9 cellular contexts compared by ENCODE assay signal in the genomic region with DNA sequence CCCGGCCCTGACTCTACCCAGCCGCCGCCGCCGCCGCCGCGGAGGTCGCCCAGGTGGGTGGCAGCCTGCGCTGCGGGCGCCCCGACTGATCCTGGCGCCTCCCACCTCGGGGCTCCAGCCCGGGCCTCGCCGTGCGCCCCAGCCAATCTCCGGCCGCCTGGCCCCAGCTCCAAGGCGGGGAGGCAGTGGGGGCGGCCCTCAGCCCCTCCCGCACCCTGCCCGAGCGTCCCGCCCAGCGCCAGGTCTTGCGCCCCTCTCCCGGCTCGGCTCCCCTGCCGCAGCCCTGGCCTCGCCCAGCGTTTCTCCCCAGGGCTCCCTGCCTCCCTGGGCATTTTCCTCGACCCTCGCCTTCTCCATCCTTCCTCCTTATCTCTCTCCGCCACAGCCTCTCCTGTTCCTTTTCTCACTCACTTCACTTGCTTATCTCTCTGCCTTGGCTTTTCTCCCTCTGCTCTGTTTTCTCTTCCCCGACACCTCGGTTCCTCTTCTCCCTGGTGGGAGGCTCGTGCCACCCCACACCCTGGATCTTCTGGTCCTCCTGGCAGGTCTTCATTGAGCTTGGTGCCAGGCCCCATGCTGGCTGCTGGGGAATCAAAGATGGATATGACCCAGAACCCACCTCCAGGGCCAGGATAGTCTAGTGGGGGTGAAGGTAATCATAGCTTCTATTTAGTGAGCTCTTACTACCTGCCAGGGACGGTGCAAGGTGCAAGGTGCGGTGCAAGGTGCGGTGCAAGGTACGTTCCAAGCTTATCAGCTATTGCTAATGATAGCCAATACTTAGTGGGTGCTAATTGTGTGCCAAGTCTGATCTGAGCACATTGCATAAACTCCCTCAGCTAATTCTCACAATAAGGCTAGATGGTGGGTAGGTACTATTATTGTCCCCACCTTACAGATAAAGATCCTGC. TPM values are rescaled to one million over a fixed set of nuclear protein-coding genes. Genes with fewer than 3 reads are reported as not detected.
DNase-seq lines count a peak whose midpoint lies in the region; ATAC-seq and TF ChIP-seq lines count a peak whose summit lies in the region.
"Had no signal": no experiment of that assay in that cellular context is flagged by ENCODE, and none has a peak within 500 bp of the region (broad histone marks: within the 10 kb centered on the region; RNA-seq: fewer than 3 reads in every experiment).

SFRP5 (minus strand) TSS at position 87 of the 911 bp plus-strand sequence. CDS start 166 bp downstream, outside the sequence.

- H3K4me2 ChIP-seq in mesenchymal stem cell (ENCODE audit: low read length, poor library complexity, severe bottlenecking) = peak within 1 kb of the TSS; percentile 92

- peak; percentile 59 for ATAC-seq in Right ventricle myocardium inferior
- no peak for ATAC-seq in GM18498 (IDR thresholded peaks at IDR 0.05; ENCODE audit: unreplicated experiment)
- no peak for ATAC-seq in GM19035 (IDR thresholded peaks at IDR 0.05; ENCODE audit: unreplicated experiment)
- no peak for ATAC-seq in HG03521 (IDR thresholded peaks at IDR 0.05; ENCODE audit: unreplicated experiment)
- no peak for ATAC-seq in GM18858 (IDR thresholded peaks at IDR 0.05; ENCODE audit: unreplicated experiment)

- no peak within 1 kb of the TSS for H3K9ac ChIP-seq in mesenchymal stem cell (ENCODE audit: low read length)

- no peak within 1 kb of the TSS for H2AK5ac ChIP-seq in mesenchymal stem cell (ENCODE audit: low read length, severe bottlenecking)

- no peak within 1 kb of the TSS for H4K8ac ChIP-seq in mesenchymal stem cell (ENCODE audit: low read length)

- intact Hi-C loops in Right ventricle myocardium inferior (cut with DNase I) = no loop called here
- intact Hi-C loops in cardiac septum (cut with DNase I) = no loop called here
- intact Hi-C loops in dorsolateral prefrontal cortex (cut with DNase I) = no loop called here

- H3K14ac ChIP-seq in mesenchymal stem cell (ENCODE audit: low read length in 2 of 2) = peak within 1 kb of the TSS in 1 of 2 experiments; percentile 23

- peak within 1 kb of the TSS in 13 of 59 donors; percentile 1 to 73 (median 35) for H3K27ac ChIP-seq in dorsolateral prefrontal cortex
- no peak within 1 kb of the TSS for H3K27ac ChIP-seq in mesenchymal stem cell (ENCODE audit: low read length, poor library complexity, severe bottlenecking)

- H3K27me3 ChIP-seq in dorsolateral prefrontal cortex (peaks cover 0 to 36% (median 14%) of the 10 kb centered on the region in 45 donors), mesenchymal stem cell (ENCODE audit: control insufficient read depth in 1 of 2, insufficient read depth in 1 of 2, low read length in 2 of 2) (peaks cover 44 to 72% of the 10 kb centered on the region in 2 experiments)

- H3K23ac ChIP-seq in mesenchymal stem cell (ENCODE audit: low read length in 2 of 2) = peak within 1 kb of the TSS in 1 of 2 experiments; percentile 75

- no peak within 1 kb of the TSS for H3K18ac ChIP-seq in mesenchymal stem cell (ENCODE audit: low read depth in 1 of 2, low read length in 2 of 2)

- no peak within 1 kb of the TSS for H3K4ac ChIP-seq in mesenchymal stem cell (ENCODE audit: low read depth in 1 of 2, low read length in 2 of 2)

- H2BK12ac ChIP-seq in mesenchymal stem cell (ENCODE audit: low read length in 2 of 2) = no peak within 1 kb of the TSS

- 11% methylated on average over 43 of the region's 44 CpGs for WGBS in mesenchymal stem cell

- H2AFZ ChIP-seq in mesenchymal stem cell (ENCODE audit: low read depth, low read length) = no peak within 1 kb of the TSS

- TF ChIP-seq CTCF in dorsolateral prefrontal cortex (IDR thresholded peaks at IDR 0.05 in 54 of 56, conservative IDR thresholded peaks at IDR 0.05 in 2 of 56; ENCODE audit: low read depth in 1 of 56, partially characterized antibody in 56 of 56) = no peak

- H2BK120ac ChIP-seq in mesenchymal stem cell (ENCODE audit: low read depth, low read length) = no peak within 1 kb of the TSS

- no peak within 1 kb of the TSS for H2BK15ac ChIP-seq in mesenchymal stem cell (ENCODE audit: low read depth, poor library complexity, severe bottlenecking)

- peaks cover 11% of the 10 kb centered on the region for H3K4me1 ChIP-seq in mesenchymal stem cell (ENCODE audit: control insufficient read depth, insufficient read depth, low read depth, low read length)

- peak; percentile 60 for DNase-seq in Right ventricle myocardium inferior (ENCODE audit: missing footprints)
- DNase-seq in cardiac septum (ENCODE audit: low spot score) = no peak
- peak in 1 of 10 donors; percentile 24 for DNase-seq in dorsolateral prefrontal cortex
- no peak for DNase-seq in mesenchymal stem cell

- no peak within 1 kb of the TSS for H2BK5ac ChIP-seq in mesenchymal stem cell (ENCODE audit: low read depth, low read length, poor library complexity, severe bottlenecking)

- H3K36me3 ChIP-seq in mesenchymal stem cell (ENCODE audit: control insufficient read depth in 1 of 2, insufficient read depth in 2 of 2, low read depth in 1 of 2, low read length in 2 of 2) = peaks cover 0 to 2% of the 10 kb centered on the region in 2 experiments

- H4K91ac ChIP-seq in mesenchymal stem cell (ENCODE audit: low read length) = no peak within 1 kb of the TSS

- no peaks in the 10 kb centered on the region for H3K79me1 ChIP-seq in mesenchymal stem cell (replicated peaks; ENCODE audit: low read length, poor library complexity, severe bottlenecking)

- H3K4me3 ChIP-seq in dorsolateral prefrontal cortex = peak within 1 kb of the TSS in 56 of 59 donors; percentile 21 to 71 (median 51)
- peak within 1 kb of the TSS; percentile 42 to 60 for H3K4me3 ChIP-seq in mesenchymal stem cell (ENCODE audit: insufficient read depth in 1 of 2, low read depth in 1 of 2, low read length in 2 of 2)

- no peaks in the 10 kb centered on the region for H3K9me3 ChIP-seq in mesenchymal stem cell (ENCODE audit: control insufficient read depth, low read length)

RNA-seq across cellular contexts. Expression of gene SFRP5, which starts in this region (rescaled TPM):
- 2.5 TPM for total RNA-seq in Right ventricle myocardium inferior
- total RNA-seq in cardiac septum = 3.2 TPM
- total RNA-seq in dorsolateral prefrontal cortex = 1 to 10 TPM in 59 of 120 experiments, under 1 TPM in 57, not detected in 4; 0.33 to 3.5 (median 1.0) TPM
- polyA plus RNA-seq in mesenchymal stem cell (2013, experiment 1 of 2) = not detected
- not detected for polyA plus RNA-seq in mesenchymal stem cell (2013, experiment 2 of 2)
- total RNA-seq: M059J had no signal
